9 cellular contexts compared by ENCODE assay signal in genomic region chr10:113681533-113682470, GRCh38. TPM values are rescaled to one million over a fixed set of nuclear protein-coding genes. Genes with fewer than 3 reads are reported as not detected.
DNase-seq lines count a peak whose midpoint lies in the region; ATAC-seq and TF ChIP-seq lines count a peak whose summit lies in the region.
"Had no signal": no experiment of that assay in that cellular context is flagged by ENCODE, and none has a peak within 500 bp of the region (broad histone marks: within the 10 kb centered on the region; RNA-seq: fewer than 3 reads in every experiment).

No MANE protein-coding gene starts in this region.

- peaks cover 40% of the 10 kb centered on the region for H3K36me3 Mint-ChIP-seq in activated CD4-positive, alpha-beta T cell treated with anti-CD3 and anti-CD28 coated beads, Interleukin-2, amount 10 ng/mL, durations not matched to agents 7 days and 5 days (ENCODE audit: low read depth)
- peaks cover 14% of the 10 kb centered on the region for H3K36me3 Mint-ChIP-seq in progenitor cell of endocrine pancreas (ENCODE audit: insufficient read depth)

- H3K27me3 ChIP-seq in A673 (replicated peaks; ENCODE audit: insufficient read depth, low read depth, low read length, poor library complexity) (no peaks in the 10 kb centered on the region), smooth muscle cell (ENCODE audit: low read depth) (no peaks in the 10 kb centered on the region)

- H3K4me3 ChIP-seq in A673 (ENCODE audit: low read depth, low read length, poor library complexity, severe bottlenecking): no peak overlapping the region
- H3K4me3 ChIP-seq in smooth muscle cell: no peak overlapping the region

- no peaks in the 10 kb centered on the region for H3K4me1 ChIP-seq in A673 (ENCODE audit: insufficient read depth, low read length, poor library complexity, severe bottlenecking)
- H3K4me1 ChIP-seq in smooth muscle cell (ENCODE audit: low read depth): peaks cover 6% of the 10 kb centered on the region

- H2AFZ ChIP-seq in smooth muscle cell (ENCODE audit: low read depth): no peak overlapping the region

- H3K27ac Mint-ChIP-seq in activated CD4-positive, alpha-beta T cell treated with anti-CD3 and anti-CD28 coated beads, Interleukin-2, amount 10 ng/mL, durations not matched to agents 7 days and 5 days: peak overlapping the region; percentile 43
- H3K27ac Mint-ChIP-seq in progenitor cell of endocrine pancreas: no peak overlapping the region

- H3K27ac ChIP-seq in A673 (ENCODE audit: low read depth, low read length, poor library complexity, severe bottlenecking) (no peak overlapping the region), smooth muscle cell (ENCODE audit: low read depth) (no peak overlapping the region)

- H3K36me3 ChIP-seq in A673 (ENCODE audit: insufficient read depth, low read length, poor library complexity, severe bottlenecking) (no peaks in the 10 kb centered on the region), smooth muscle cell (ENCODE audit: low read depth) (no peaks in the 10 kb centered on the region)

- peak; percentile 61 for ATAC-seq in activated CD4-positive, CD25-positive, alpha-beta regulatory T cell treated with anti-CD3 and anti-CD28 coated beads, Interleukin-2, amount 50 U/mL, for 24 hours
- ATAC-seq in HG02938 (IDR thresholded peaks at IDR 0.05; ENCODE audit: unreplicated experiment): peak; percentile 65

- peaks cover 47% of the 10 kb centered on the region for H3K4me1 Mint-ChIP-seq in activated CD4-positive, alpha-beta T cell treated with anti-CD3 and anti-CD28 coated beads, Interleukin-2, amount 10 ng/mL, durations not matched to agents 7 days and 5 days
- peaks cover 4% of the 10 kb centered on the region for H3K4me1 Mint-ChIP-seq in progenitor cell of endocrine pancreas (ENCODE audit: low read depth)

- BruUV-seq in A673 (replicated peaks; lab: Mats Ljungman, UMichigan): no TSS peak

- DNase-seq in activated CD4-positive, CD25-positive, alpha-beta regulatory T cell treated with anti-CD3 and anti-CD28 coated beads, Interleukin-2, amount 50 U/mL, for 72 hours: no peak
- peak; percentile 7 for DNase-seq in activated CD4-positive, alpha-beta T cell treated with anti-CD3 and anti-CD28 coated beads, Interleukin-2, amount 10 ng/mL, durations not matched to agents 7 days and 5 days
- no peak for DNase-seq in progenitor cell of endocrine pancreas (ENCODE audit: low spot score, unreplicated experiment)
- no peak for DNase-seq in A673 (ENCODE audit: low spot score)
- no peak for DNase-seq in NCI-H1930 (lab: John Stamatoyannopoulos, UW)
- DNase-seq in smooth muscle cell (lab: John Stamatoyannopoulos, UW; ENCODE audit: unreplicated experiment): no peak

- no peak overlapping the region for H3K9ac ChIP-seq in smooth muscle cell (ENCODE audit: low read depth)

- H3F3A ChIP-seq in smooth muscle cell (ENCODE audit: low read depth): no peaks in the 10 kb centered on the region

- 95% methylated on average over 5 of the region's 5 CpGs for WGBS in smooth muscle cell (ENCODE audit: low lambda C conversion rate)

- no peaks in the 10 kb centered on the region for H4K20me1 ChIP-seq in smooth muscle cell (ENCODE audit: low read depth)

- POLR2A ChIA-PET in activated CD4-positive, alpha-beta T cell treated with anti-CD3 and anti-CD28 coated beads, Interleukin-2, amount 10 ng/mL, durations not matched to agents 7 days and 5 days (lab: Charles Lee): no interaction called here
- POLR2A ChIA-PET in A673 (lab: Charles Lee; ENCODE audit: low non-redundant PET): no interaction called here

- no peaks in the 10 kb centered on the region for H3K27me3 Mint-ChIP-seq in activated CD4-positive, alpha-beta T cell treated with anti-CD3 and anti-CD28 coated beads, Interleukin-2, amount 10 ng/mL, durations not matched to agents 7 days and 5 days
- no peaks in the 10 kb centered on the region for H3K27me3 Mint-ChIP-seq in progenitor cell of endocrine pancreas

- no peak for TF ChIP-seq CTCF in progenitor cell of endocrine pancreas (IDR thresholded peaks at IDR 0.05; ENCODE audit: unreplicated experiment)
- TF ChIP-seq CTCF in A673 (conservative IDR thresholded peaks at IDR 0.05; ENCODE audit: low read depth, low read length): no peak
- no peak for TF ChIP-seq CTCF in smooth muscle cell (IDR thresholded peaks at IDR 0.05; ENCODE audit: borderline replicate concordance, insufficient read depth, poor library complexity, severe bottlenecking)

- intact Hi-C loops in A673 (cut with micrococcal nuclease; ENCODE audit: unreplicated experiment): no loop called here

- no peak overlapping the region for H3K4me2 ChIP-seq in smooth muscle cell

- CTCF ChIA-PET in activated CD4-positive, alpha-beta T cell treated with anti-CD3 and anti-CD28 coated beads, Interleukin-2, amount 10 ng/mL, durations not matched to agents 7 days and 5 days (lab: Charles Lee): interaction anchor here (1.0 to 1.7 kb wide), 2 partner anchors 15 to 279 kb away, joined by 3 read pairs; no protein-coding TSS in a partner anchor
- CTCF ChIA-PET in A673 (lab: Charles Lee): interaction anchor here (0.5 kb wide), 1 partner anchor 18 kb away, joined by 6 read pairs; no protein-coding TSS in a partner anchor

- peaks cover 7% of the 10 kb centered on the region for H3K79me2 ChIP-seq in smooth muscle cell (ENCODE audit: low read depth)

- H3K9me3 Mint-ChIP-seq in activated CD4-positive, alpha-beta T cell treated with anti-CD3 and anti-CD28 coated beads, Interleukin-2, amount 10 ng/mL, durations not matched to agents 7 days and 5 days: peaks cover 25% of the 10 kb centered on the region
- H3K9me3 Mint-ChIP-seq in progenitor cell of endocrine pancreas (ENCODE audit: low read depth): peaks cover 13% of the 10 kb centered on the region

- H3K4me3 Mint-ChIP-seq in activated CD4-positive, alpha-beta T cell treated with anti-CD3 and anti-CD28 coated beads, Interleukin-2, amount 10 ng/mL, durations not matched to agents 7 days and 5 days: peak overlapping the region; percentile 92
- peak overlapping the region; percentile 94 for H3K4me3 Mint-ChIP-seq in progenitor cell of endocrine pancreas (ENCODE audit: low read depth)

- peaks cover 17% of the 10 kb centered on the region for H3K9me3 ChIP-seq in A673 (ENCODE audit: low read depth, low read length, poor library complexity, severe bottlenecking)
- peaks cover 2% of the 10 kb centered on the region for H3K9me3 ChIP-seq in smooth muscle cell (replicated peaks; ENCODE audit: low read depth)

RNA-seq across cellular contexts. Expression of gene CASP7, which starts 2.1 kb away (rescaled TPM):
- total RNA-seq in activated CD4-positive, alpha-beta T cell treated with anti-CD3 and anti-CD28 coated beads, Interleukin-2, amount 10 ng/mL, durations not matched to agents 7 days and 5 days: 10 to 100 TPM; 33.5 to 35.6 TPM
- total RNA-seq in progenitor cell of endocrine pancreas (11.6 and 12.8 TPM in 2 replicates), A673 (2021) (43.7 and 57.7 TPM in 2 replicates), smooth muscle cell (21.5 and 25.8 TPM in 2 replicates)
- 12.3 and 16.2 TPM in 2 replicates for polyA plus RNA-seq in smooth muscle cell

RNA-seq across cellular contexts. Expression of gene NRAP, which starts 18.0 kb away (rescaled TPM):
- total RNA-seq in activated CD4-positive, alpha-beta T cell treated with anti-CD3 and anti-CD28 coated beads, Interleukin-2, amount 10 ng/mL, durations not matched to agents 7 days and 5 days: not detected
- 0.04 TPM in 1 of 2 replicates, not detected in the other for total RNA-seq in progenitor cell of endocrine pancreas
- total RNA-seq in A673 (2021): 0.17 and 0.34 TPM in 2 replicates
- not detected in 2 replicates for total RNA-seq in smooth muscle cell
- not detected in 2 replicates for polyA plus RNA-seq in smooth muscle cell
- polyA plus RNA-seq: AG04450 had no signal
